Comparison of ENCODE assay signal across 15 cellular contexts in genomic region chr7:155469311-155470185, GRCh38.
"Had no signal": no experiment of that assay in that cellular context is flagged by ENCODE, and none has a peak within 500 bp of the region (broad histone marks: within the 10 kb centered on the region; RNA-seq: fewer than 3 reads in every experiment).

No MANE protein-coding gene starts in this region.

- H3K27ac Mint-ChIP-seq: activated T-helper 2 cell treated with anti-CD3 and anti-CD28 coated beads, Interferon-gamma antibody, Interleukin-2, Interleukin-4, amounts not matched to agents 10 μg/mL and 5 μg/mL and 100 μg/mL, durations not matched to agents 14 hours and 24 hours and 36 hours; naive thymus-derived CD8-positive, alpha-beta T cell had no signal

- H3K9me3 ChIP-seq: esophagus muscularis mucosa, left lung, mucosa of descending colon, prostate gland, right lobe of liver, stomach, testis, upper lobe of right lung had no signal

- H3K27me3 ChIP-seq: testis had no signal

- H3K4me3 ChIP-seq: cardiac muscle cell, esophagus muscularis mucosa, hepatocyte, left lung, mucosa of descending colon, prostate gland, right lobe of liver, stomach, upper lobe of right lung had no signal

- H3K9me3 Mint-ChIP-seq: activated naive CD4-positive, alpha-beta T cell treated with anti-CD3 and anti-CD28 coated beads, Interleukin-2, amount 50 U/mL, for 72 hours; activated T-helper 2 cell treated with anti-CD3 and anti-CD28 coated beads, Interferon-gamma antibody, Interleukin-2, Interleukin-4, amounts not matched to agents 10 μg/mL and 5 μg/mL and 100 μg/mL, durations not matched to agents 14 hours and 24 hours and 36 hours; naive thymus-derived CD8-positive, alpha-beta T cell had no signal

- H3K36me3 Mint-ChIP-seq: naive thymus-derived CD8-positive, alpha-beta T cell had no signal

- H3K27ac ChIP-seq: cardiac muscle cell, esophagus muscularis mucosa, hepatocyte, left lung, prostate gland, right lobe of liver, stomach, testis, upper lobe of right lung had no signal

- H3K36me3 ChIP-seq: cardiac muscle cell, esophagus muscularis mucosa, left lung, prostate gland, right lobe of liver, stomach, upper lobe of right lung had no signal

- DNase-seq: activated CD4-positive, CD25-positive, alpha-beta regulatory T cell treated with anti-CD3 and anti-CD28 coated beads, Interleukin-2, amount 50 U/mL, for 72 hours; mucosa of descending colon; naive thymus-derived CD8-positive, alpha-beta T cell; right lobe of liver; stomach; T1000; testis; upper lobe of right lung had no signal

- H3K4me1 ChIP-seq: prostate gland had no signal

- ATAC-seq: activated naive CD4-positive, alpha-beta T cell treated with anti-CD3 and anti-CD28 coated beads, Interleukin-2, amount 50 U/mL, for 72 hours; left lung; mucosa of descending colon; naive thymus-derived CD8-positive, alpha-beta T cell; right lobe of liver; upper lobe of right lung had no signal
